Comparison of ENCODE assay signal across 8 cellular contexts in genomic region chr6:11096109-11096508, GRCh38. TPM values are rescaled to one million over a fixed set of nuclear protein-coding genes. Genes with fewer than 3 reads are reported as not detected.
A peak's percentile ranks its signal among the peaks of the same experiment; 100 is the strongest.
DNase-seq lines count a peak whose midpoint lies in the region; ATAC-seq and TF ChIP-seq lines count a peak whose summit lies in the region.

No MANE protein-coding gene starts in this region.

- peaks cover 24% of the 10 kb centered on the region for H3K4me1 ChIP-seq in CD8-positive, alpha-beta memory T cell (ENCODE audit: insufficient read depth, low read length)
- H3K4me1 ChIP-seq in gastroesophageal sphincter, result peaks cover 0 to 28% (median 9%) of the 10 kb centered on the region in 3 donors

- no peaks in the 10 kb centered on the region for H3K36me3 ChIP-seq in CD8-positive, alpha-beta memory T cell (ENCODE audit: insufficient read depth, low read length)
- H3K36me3 ChIP-seq in gastroesophageal sphincter, result peaks cover 0 to 3% of the 10 kb centered on the region in 2 donors

- no peak overlapping the region for H3K4me3 ChIP-seq in CD8-positive, alpha-beta memory T cell (ENCODE audit: low read length)
- H3K4me3 ChIP-seq in foreskin fibroblast (ENCODE audit: low read depth in 1 of 2, low read length in 2 of 2) (peak overlapping the region; percentile 88 to 95), gastroesophageal sphincter (no peak overlapping the region)

- POLR2A ChIA-PET in CD8-positive, alpha-beta memory T cell (lab: Charles Lee), result interaction anchor here (0.6 kb wide), 1 partner anchor 440 kb away, joined by 5 read pairs; no protein-coding TSS in a partner anchor

- DNase-seq in CD8-positive, alpha-beta memory T cell, result no peak
- DNase-seq in HT-29 (ENCODE audit: low spot score) (peak; percentile 43), T1000 (lab: John Stamatoyannopoulos, UW) (peak; percentile 16), foreskin fibroblast (peak; percentile 65 to 81)

- H3K27me3 Mint-ChIP-seq in CD8-positive, alpha-beta memory T cell, result no peaks in the 10 kb centered on the region

- no peaks in the 10 kb centered on the region for H3K9me3 ChIP-seq in CD8-positive, alpha-beta memory T cell (ENCODE audit: low read length)
- no peaks in the 10 kb centered on the region for H3K9me3 ChIP-seq in gastroesophageal sphincter

- no peaks in the 10 kb centered on the region for H3K9me3 Mint-ChIP-seq in CD8-positive, alpha-beta memory T cell

- CTCF ChIA-PET in CD8-positive, alpha-beta memory T cell (lab: Charles Lee), result no interaction called here

- TF ChIP-seq POLR2A in gastroesophageal sphincter (IDR thresholded peaks at IDR 0.05), result no peak

- no peak for TF ChIP-seq EP300 in gastroesophageal sphincter (IDR thresholded peaks at IDR 0.05)

- H3K4me3 Mint-ChIP-seq in CD8-positive, alpha-beta memory T cell, result peak overlapping the region; percentile 23 to 98 (median 60)

- WGBS in gastroesophageal sphincter (ENCODE audit: low coverage in 1 of 2), 2 donors, result 58 to 76% methylated on average over 2 to 4 of the region's 4 CpGs

- no peaks in the 10 kb centered on the region for H3K27me3 ChIP-seq in CD8-positive, alpha-beta memory T cell (ENCODE audit: insufficient read depth, low read length, poor library complexity, severe bottlenecking)
- H3K27me3 ChIP-seq in gastroesophageal sphincter, result no peaks in the 10 kb centered on the region

- TF ChIP-seq CTCF in foreskin fibroblast (IDR thresholded peaks at IDR 0.05; ENCODE audit: low read depth, low read length) (no peak), gastroesophageal sphincter (IDR thresholded peaks at IDR 0.05) (no peak)

- H3K4me1 Mint-ChIP-seq in CD8-positive, alpha-beta memory T cell, result peaks cover 40 to 55% (median 44%) of the 10 kb centered on the region in 3 donors

- H3K27ac ChIP-seq in CD8-positive, alpha-beta memory T cell (ENCODE audit: low read depth, low read length), result no peak overlapping the region
- H3K27ac ChIP-seq in gastroesophageal sphincter, result no peak overlapping the region

- ATAC-seq in GM18873 (IDR thresholded peaks at IDR 0.05; ENCODE audit: low FRiP score, unreplicated experiment) (no peak), HG03457 (IDR thresholded peaks at IDR 0.05; ENCODE audit: unreplicated experiment) (no peak), HG03159 (IDR thresholded peaks at IDR 0.05; ENCODE audit: unreplicated experiment) (no peak), gastroesophageal sphincter (no peak)

- peak overlapping the region in 5 of 8 donors; percentile 18 to 88 (median 43) for H3K27ac Mint-ChIP-seq in CD8-positive, alpha-beta memory T cell

- H3K36me3 Mint-ChIP-seq in CD8-positive, alpha-beta memory T cell, result peaks cover 1 to 20% (median 5%) of the 10 kb centered on the region in 3 donors

RNA-seq across cellular contexts. Expression of gene SMIM13, which starts 2.5 kb away (rescaled TPM):
- total RNA-seq in CD8-positive, alpha-beta memory T cell, result 10 to 100 TPM; 14.7 to 16.0 TPM
- polyA plus RNA-seq in CD8-positive, alpha-beta memory T cell, result 4.6 TPM
- total RNA-seq in HT-29 (2014; rRNA removed; shearing (Covaris generic)), result 4.4 and 6.7 TPM in 2 replicates
- 10 to 100 TPM in 3 of 4 donors, 1 to 10 TPM in 1; 8.3 to 13.5 (median 12.5) TPM for total RNA-seq in gastroesophageal sphincter

RNA-seq across cellular contexts. Expression of gene ERVFRD-1, which starts 15.4 kb away (rescaled TPM):
- not detected for total RNA-seq in CD8-positive, alpha-beta memory T cell
- 0.12 TPM for polyA plus RNA-seq in CD8-positive, alpha-beta memory T cell
- total RNA-seq in HT-29 (2014; rRNA removed; shearing (Covaris generic)), result not detected in 2 replicates
- under 1 TPM in 2 of 4 donors, not detected in 2; 0.12 to 0.27 TPM for total RNA-seq in gastroesophageal sphincter

RNA-seq across cellular contexts. Expression of gene ELOVL2, which starts 52.0 kb away (rescaled TPM):
- total RNA-seq in CD8-positive, alpha-beta memory T cell, result not detected
- polyA plus RNA-seq in CD8-positive, alpha-beta memory T cell, result not detected
- not detected in 2 replicates for total RNA-seq in HT-29 (2014; rRNA removed; shearing (Covaris generic))
- under 1 TPM in 3 of 4 donors, not detected in 1; 0.40 to 0.87 (median 0.62) TPM for total RNA-seq in gastroesophageal sphincter

Comparison
In these comparisons a context has a peak if more than half of its experiments do, and no peak if none do; other contexts are left out.
1. DNase-seq: peak in HT-29 (single experiment), T1000 (single experiment) and foreskin fibroblast (2 of 2); none in CD8-positive, alpha-beta memory T cell (0 of 5).
2. H3K4me3 ChIP-seq: peak in foreskin fibroblast (2 of 2); none in CD8-positive, alpha-beta memory T cell (single experiment) and gastroesophageal sphincter (0 of 2).